Comparison of ENCODE assay signal across 15 cellular contexts in genomic region chr14:64696355-64696844, GRCh38.
DNase-seq lines count a peak whose midpoint lies in the region; ATAC-seq and TF ChIP-seq lines count a peak whose summit lies in the region.
"Had no signal": no experiment of that assay in that cellular context is flagged by ENCODE, and none has a peak within 500 bp of the region (broad histone marks: within the 10 kb centered on the region; RNA-seq: fewer than 3 reads in every experiment).

No MANE protein-coding gene starts in this region.

- ATAC-seq in stimulated activated effector memory CD8-positive, alpha-beta T cell treated with anti-CD3 and anti-CD28 coated beads, Interleukin-12 subunit alpha, Interleukin-12 subunit beta, amount 100 ng/mL, for 72 hours: peak; percentile 62
- no peak for ATAC-seq in SK-N-SH treated with all-trans-retinoic acid at 6 μM for 48 hours
- ATAC-seq: naive thymus-derived CD8-positive, alpha-beta T cell had no signal

- peaks cover 27% of the 10 kb centered on the region for H3K4me1 Mint-ChIP-seq in stimulated activated effector memory CD8-positive, alpha-beta T cell treated with anti-CD3 and anti-CD28 coated beads, Interleukin-12 subunit alpha, Interleukin-12 subunit beta, amount 100 ng/mL, for 72 hours

- H3K36me3 Mint-ChIP-seq in stimulated activated effector memory CD8-positive, alpha-beta T cell treated with anti-CD3 and anti-CD28 coated beads, Interleukin-12 subunit alpha, Interleukin-12 subunit beta, amount 100 ng/mL, for 72 hours: no peaks in the 10 kb centered on the region
- H3K36me3 Mint-ChIP-seq: IgD-negative memory B cell had no signal

- H3K4me3 Mint-ChIP-seq in stimulated activated effector memory CD8-positive, alpha-beta T cell treated with anti-CD3 and anti-CD28 coated beads, Interleukin-12 subunit alpha, Interleukin-12 subunit beta, amount 100 ng/mL, for 72 hours: no peak overlapping the region

- DNase-seq in NCI-H146 (lab: John Stamatoyannopoulos, UW) (peak; percentile 15), NCI-H146 treated with DMSO at 0.1 percent for 48 hours (lab: John Stamatoyannopoulos, UW; ENCODE audit: unreplicated experiment) (no peak), kidney tubule cell (ENCODE audit: low spot score) (peak; percentile 65), T-helper 9 cell (no peak)
- DNase-seq in central memory CD4-positive, alpha-beta T cell: peak; percentile 57
- no peak for DNase-seq in stimulated activated effector memory CD8-positive, alpha-beta T cell treated with anti-CD3 and anti-CD28 coated beads, Interleukin-12 subunit alpha, Interleukin-12 subunit beta, amount 100 ng/mL, for 72 hours (ENCODE audit: low spot score in 2 of 2)
- no peak for DNase-seq in activated CD8-positive, alpha-beta memory T cell treated with anti-CD3 and anti-CD28 coated beads, Interleukin-2, amount 50 U/mL, for 4 hours
- DNase-seq: colonic mucosa, NCI-H1105 treated with DMSO at 0.1 percent for 48 hours, SIG-M5, spleen, testis had no signal

- no peaks in the 10 kb centered on the region for H3K9me3 Mint-ChIP-seq in stimulated activated effector memory CD8-positive, alpha-beta T cell treated with anti-CD3 and anti-CD28 coated beads, Interleukin-12 subunit alpha, Interleukin-12 subunit beta, amount 100 ng/mL, for 72 hours
- H3K9me3 Mint-ChIP-seq: IgD-negative memory B cell; naive thymus-derived CD8-positive, alpha-beta T cell had no signal

- peak overlapping the region; percentile 62 for H3K27ac Mint-ChIP-seq in stimulated activated effector memory CD8-positive, alpha-beta T cell treated with anti-CD3 and anti-CD28 coated beads, Interleukin-12 subunit alpha, Interleukin-12 subunit beta, amount 100 ng/mL, for 72 hours
- H3K27ac Mint-ChIP-seq: IgD-negative memory B cell had no signal

TF ChIP-seq in SK-N-SH treated with all-trans-retinoic acid at 6 μM for 48 hours, 23 proteins besides CTCF, POLR2A, EP300 and RAD21:
- TF ChIP-seq RARB (CRISPR knock-in tag; IDR thresholded peaks at IDR 0.05): no peak
- no peak for TF ChIP-seq ZFP30 (CRISPR knock-in tag; IDR thresholded peaks at IDR 0.05)
- TF ChIP-seq TOX (CRISPR knock-in tag; IDR thresholded peaks at IDR 0.05; ENCODE audit: borderline replicate concordance): no peak
- no peak for TF ChIP-seq ARNTL (CRISPR knock-in tag; IDR thresholded peaks at IDR 0.05; ENCODE audit: borderline replicate concordance, low read depth)
- TF ChIP-seq ZNF565 (CRISPR knock-in tag; conservative IDR thresholded peaks at IDR 0.05; ENCODE audit: low read depth): no peak

Comparison
In these comparisons a context has a peak if more than half of its experiments do, and no peak if none do; other contexts are left out.
1. DNase-seq: peak in NCI-H146 (single experiment), central memory CD4-positive, alpha-beta T cell (single experiment) and kidney tubule cell (single experiment); none in NCI-H146 treated with DMSO at 0.1 percent for 48 hours (single experiment), stimulated activated effector memory CD8-positive, alpha-beta T cell treated with anti-CD3 and anti-CD28 coated beads, Interleukin-12 subunit alpha, Interleukin-12 subunit beta, amount 100 ng/mL, for 72 hours (0 of 2), T-helper 9 cell (single experiment) and activated CD8-positive, alpha-beta memory T cell treated with anti-CD3 and anti-CD28 coated beads, Interleukin-2, amount 50 U/mL, for 4 hours (single experiment).